1 cellular context compared by ENCODE assay signal in the genomic region with DNA sequence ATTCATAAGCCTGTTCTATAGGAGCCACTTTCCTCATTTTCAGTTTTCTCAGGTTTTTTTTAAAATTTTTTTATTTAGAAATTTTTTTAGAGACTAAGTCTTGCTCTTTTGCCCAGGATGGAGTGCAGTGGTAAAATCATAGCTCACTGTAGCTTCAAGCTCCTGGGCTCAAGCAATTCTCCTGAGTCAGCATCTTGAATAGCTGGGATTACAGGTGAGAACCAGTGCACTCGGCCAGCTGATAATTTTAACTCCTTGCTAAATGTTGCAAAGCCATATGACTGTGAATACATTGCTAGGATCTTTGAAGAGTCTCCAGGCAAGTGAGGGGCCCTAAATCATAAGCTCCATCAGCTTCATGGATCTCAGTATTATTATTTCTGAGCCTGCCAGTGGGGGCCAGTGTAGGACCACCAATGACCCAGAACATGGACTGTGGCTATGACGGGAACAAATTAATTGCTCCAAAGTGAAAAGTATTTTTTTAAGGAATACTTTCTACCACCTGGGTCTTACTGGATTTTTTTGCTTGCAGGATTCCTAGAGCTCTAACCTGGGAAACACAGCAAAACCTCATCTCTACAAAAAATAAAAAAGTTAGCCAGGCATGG.
TF ChIP-seq lines count a peak whose summit lies in the region.

No MANE protein-coding gene starts in this region.

TF ChIP-seq in HepG2, 621 proteins besides CTCF, POLR2A, EP300 and RAD21:
- TF ChIP-seq, protein P1, sequence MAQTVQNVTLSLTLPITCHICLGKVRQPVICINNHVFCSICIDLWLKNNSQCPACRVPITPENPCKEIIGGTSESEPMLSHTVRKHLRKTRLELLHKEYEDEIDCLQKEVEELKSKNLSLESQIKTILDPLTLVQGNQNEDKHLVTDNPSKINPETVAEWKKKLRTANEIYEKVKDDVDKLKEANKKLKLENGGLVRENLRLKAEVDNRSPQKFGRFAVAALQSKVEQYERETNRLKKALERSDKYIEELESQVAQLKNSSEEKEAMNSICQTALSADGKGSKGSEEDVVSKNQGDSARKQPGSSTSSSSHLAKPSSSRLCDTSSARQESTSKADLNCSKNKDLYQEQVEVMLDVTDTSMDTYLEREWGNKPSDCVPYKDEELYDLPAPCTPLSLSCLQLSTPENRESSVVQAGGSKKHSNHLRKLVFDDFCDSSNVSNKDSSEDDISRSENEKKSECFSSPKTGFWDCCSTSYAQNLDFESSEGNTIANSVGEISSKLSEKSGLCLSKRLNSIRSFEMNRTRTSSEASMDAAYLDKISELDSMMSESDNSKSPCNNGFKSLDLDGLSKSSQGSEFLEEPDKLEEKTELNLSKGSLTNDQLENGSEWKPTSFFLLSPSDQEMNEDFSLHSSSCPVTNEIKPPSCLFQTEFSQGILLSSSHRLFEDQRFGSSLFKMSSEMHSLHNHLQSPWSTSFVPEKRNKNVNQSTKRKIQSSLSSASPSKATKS (CRISPR knock-in tag; IDR thresholded peaks at IDR 0.05), result no peak
- TF ChIP-seq MAFK (conservative IDR thresholded peaks at IDR 0.05 in 1 of 2, IDR thresholded peaks at IDR 0.05 in 1 of 2; ENCODE audit: low read length in 2 of 2), result peak; percentile 87 to 95
- TF ChIP-seq SMC3 (IDR thresholded peaks at IDR 0.05; ENCODE audit: low read length), result peak; percentile 59
- no peak for TF ChIP-seq GATAD1 (CRISPR knock-in tag; IDR thresholded peaks at IDR 0.05)
- no peak for TF ChIP-seq ZNF605 (CRISPR knock-in tag; IDR thresholded peaks at IDR 0.05)
- no peak for TF ChIP-seq HDAC6 (IDR thresholded peaks at IDR 0.05; ENCODE audit: low read depth, low read length)
- TF ChIP-seq STAG1 (CRISPR knock-in tag; IDR thresholded peaks at IDR 0.05), result peak; percentile 89
- no peak for TF ChIP-seq ZNF607 (CRISPR knock-in tag; IDR thresholded peaks at IDR 0.05; ENCODE audit: borderline replicate concordance)
- no peak for TF ChIP-seq SOX6 (IDR thresholded peaks at IDR 0.05)
- TF ChIP-seq SOX6 (CRISPR knock-in tag; IDR thresholded peaks at IDR 0.05), result no peak
- TF ChIP-seq GATAD2A (CRISPR knock-in tag; IDR thresholded peaks at IDR 0.05), result 0 out of 2 replicates have a peak, but pooled peaks have one; percentile 9
- TF ChIP-seq MAFF (IDR thresholded peaks at IDR 0.05; ENCODE audit: low read depth, low read length), result peak; percentile 88
